20 cellular contexts compared by ENCODE assay signal in genomic region chr7:27138987-27139334, GRCh38. TPM values are rescaled to one million over a fixed set of nuclear protein-coding genes. Genes with fewer than 3 reads are reported as not detected.
DNase-seq lines count a peak whose midpoint lies in the region; ATAC-seq and TF ChIP-seq lines count a peak whose summit lies in the region.
"Had no signal": no experiment of that assay in that cellular context is flagged by ENCODE, and none has a peak within 500 bp of the region (broad histone marks: within the 10 kb centered on the region; RNA-seq: fewer than 3 reads in every experiment).

No MANE protein-coding gene starts in this region.

- no peak overlapping the region for H3K27ac Mint-ChIP-seq in WTC11
- H3K27ac Mint-ChIP-seq: naive thymus-derived CD4-positive, alpha-beta T cell had no signal

- H3K4me3 ChIP-seq in hepatocyte (no peak overlapping the region), osteoblast (ENCODE audit: insufficient read depth, low read length) (no peak overlapping the region), upper lobe of right lung (peak overlapping the region; percentile 70), right lobe of liver (no peak overlapping the region)

- CTCF ChIA-PET in WTC11 (lab: Charles Lee), result interaction anchor here (0.6 kb wide), 1 partner anchor 101 kb away, joined by 3 read pairs; no protein-coding TSS in a partner anchor

- no peak overlapping the region for H2AFZ ChIP-seq in hepatocyte
- no peak overlapping the region for H2AFZ ChIP-seq in osteoblast (ENCODE audit: low read length)

- ATAC-seq in WTC11 (no peak), upper lobe of right lung (no peak), GM19467 (IDR thresholded peaks at IDR 0.05; ENCODE audit: unreplicated experiment) (no peak), right lobe of liver (no peak)
- ATAC-seq: HCT116; naive thymus-derived CD4-positive, alpha-beta T cell; PC-3; sciatic nerve had no signal

- H3K27me3 Mint-ChIP-seq in WTC11 (ENCODE audit: low read depth), result peaks cover 100% of the 10 kb centered on the region

- WGBS in hepatocyte (ENCODE audit: low lambda C conversion rate, missing lambda C conversion rate), result 21% methylated on average over 11 of the region's 11 CpGs
- 36% methylated on average over 11 of the region's 11 CpGs for WGBS in right lobe of liver (ENCODE audit: insufficient coverage, low coverage, low lambda C conversion rate, missing lambda C conversion rate)

- H3K9me3 Mint-ChIP-seq in WTC11, result no peaks in the 10 kb centered on the region

- H3K36me3 ChIP-seq in hepatocyte (replicated peaks; ENCODE audit: insufficient read depth, low read depth), result no peaks in the 10 kb centered on the region
- H3K36me3 ChIP-seq in osteoblast (ENCODE audit: insufficient read depth, low read length), result peaks cover 31% of the 10 kb centered on the region
- H3K36me3 ChIP-seq in upper lobe of right lung, result no peaks in the 10 kb centered on the region
- H3K36me3 ChIP-seq in right lobe of liver, result no peaks in the 10 kb centered on the region

- peaks cover 21% of the 10 kb centered on the region for H3K4me1 Mint-ChIP-seq in WTC11

- no peaks in the 10 kb centered on the region for H3K9me2 ChIP-seq in hepatocyte (replicated peaks; ENCODE audit: insufficient read depth)

- H3K4me2 ChIP-seq in hepatocyte, result peak overlapping the region; percentile 80
- H3K4me2 ChIP-seq in osteoblast (ENCODE audit: insufficient read depth, low read length), result no peak overlapping the region
- H3K4me2 ChIP-seq: KMS-11 had no signal

- no peak for TF ChIP-seq POLR2A in right lobe of liver (IDR thresholded peaks at IDR 0.05)

- POLR2A ChIA-PET in WTC11 (lab: Charles Lee), result no interaction called here

- peaks cover 23% of the 10 kb centered on the region for H3K4me1 ChIP-seq in hepatocyte (ENCODE audit: insufficient read depth)
- H3K4me1 ChIP-seq in osteoblast (ENCODE audit: insufficient read depth, low read length), result peaks cover 42% of the 10 kb centered on the region
- peaks cover 33% of the 10 kb centered on the region for H3K4me1 ChIP-seq in upper lobe of right lung
- H3K4me1 ChIP-seq in right lobe of liver, result no peaks in the 10 kb centered on the region

- no peak for DNase-seq in WTC11 (ENCODE audit: low spot score)
- DNase-seq in hepatocyte (ENCODE audit: low spot score), result no peak
- DNase-seq in osteoblast (ENCODE audit: insufficient read length, low spot score, missing footprints), result peak; percentile 74
- no peak for DNase-seq in upper lobe of right lung
- no peak for DNase-seq in hippocampal formation (lab: John Stamatoyannopoulos, UW)
- no peak for DNase-seq in right lobe of liver
- DNase-seq: activated CD4-positive, CD25-positive, alpha-beta regulatory T cell; activated naive CD4-positive, alpha-beta T cell; DMS53; effector CD4-positive, alpha-beta T cell; naive thymus-derived CD4-positive, alpha-beta T cell; NCI-H1436 treated with DMSO at 0.1 percent for 48 hours; PC-3; stimulated activated naive CD4-positive, alpha-beta T cell had no signal

- no peaks in the 10 kb centered on the region for H3K79me2 ChIP-seq in hepatocyte
- H3K79me2 ChIP-seq in osteoblast (ENCODE audit: insufficient read depth, low read length), result peaks cover 65% of the 10 kb centered on the region

- H3K4me3 Mint-ChIP-seq in WTC11, result peak overlapping the region; percentile 35; the same call in 1 of the 2 replicates
- H3K4me3 Mint-ChIP-seq: naive thymus-derived CD4-positive, alpha-beta T cell had no signal

- H3K27ac ChIP-seq in hepatocyte (no peak overlapping the region), osteoblast (ENCODE audit: low read depth, low read length) (peak overlapping the region; percentile 32), upper lobe of right lung (peak overlapping the region; percentile 96), right lobe of liver (no peak overlapping the region)
- H3K27ac ChIP-seq: KMS-11 had no signal

- H3K36me3 Mint-ChIP-seq in WTC11, result no peaks in the 10 kb centered on the region; the same call in 1 of the 2 replicates

- H3K27me3 ChIP-seq in hepatocyte (peaks cover 97% of the 10 kb centered on the region), osteoblast (ENCODE audit: insufficient read depth, low read length) (no peaks in the 10 kb centered on the region), upper lobe of right lung (peaks cover 19% of the 10 kb centered on the region), right lobe of liver (peaks cover 5 to 58% of the 10 kb centered on the region in 2 donors)

- intact Hi-C loops in upper lobe of right lung (cut with DNase I) (no loop called here), right lobe of liver (cut with DNase I) (no loop called here)

- TF ChIP-seq CTCF in WTC11 (IDR thresholded peaks at IDR 0.05), result no peak
- no peak for TF ChIP-seq CTCF in hepatocyte (IDR thresholded peaks at IDR 0.05; ENCODE audit: poor library complexity)
- TF ChIP-seq CTCF in osteoblast (IDR thresholded peaks at IDR 0.05; ENCODE audit: extremely low read depth, low read depth, low read length), result no peak
- no peak for TF ChIP-seq CTCF in upper lobe of right lung (IDR thresholded peaks at IDR 0.05)
- no peak for TF ChIP-seq CTCF in right lobe of liver (IDR thresholded peaks at IDR 0.05)

- H3K9me3 ChIP-seq in hepatocyte (ENCODE audit: low read depth) (no peaks in the 10 kb centered on the region), osteoblast (ENCODE audit: low read depth, low read length) (no peaks in the 10 kb centered on the region), upper lobe of right lung (no peaks in the 10 kb centered on the region), right lobe of liver (no peaks in the 10 kb centered on the region)

- H4K20me1 ChIP-seq in hepatocyte (ENCODE audit: insufficient read depth, poor library complexity, severe bottlenecking) (no peaks in the 10 kb centered on the region), osteoblast (ENCODE audit: insufficient read depth, low read length) (peaks cover 10% of the 10 kb centered on the region)

TF ChIP-seq in WTC11, 78 proteins besides CTCF, POLR2A, EP300 and RAD21:
- TF ChIP-seq STAT6 (CRISPR knock-in tag; conservative IDR thresholded peaks at IDR 0.05; ENCODE audit: low read depth) (no peak), ZNF423 (CRISPR knock-in tag; IDR thresholded peaks at IDR 0.05) (no peak), IRF2 (CRISPR knock-in tag; IDR thresholded peaks at IDR 0.05; ENCODE audit: borderline replicate concordance, low read depth) (no peak), GTF2I (CRISPR knock-in tag; conservative IDR thresholded peaks at IDR 0.05) (no peak), USF2 (CRISPR knock-in tag; IDR thresholded peaks at IDR 0.05) (no peak)

RNA-seq across cellular contexts. Expression of gene HOXA5, which starts 4.5 kb away (rescaled TPM):
- 0.14 TPM in 1 of 3 replicates, not detected in the others for total RNA-seq in WTC11 (2021)
- total RNA-seq in hepatocyte, result 0.08 and 0.70 TPM in 2 replicates
- polyA plus RNA-seq in hepatocyte, result 0.41 and 0.92 TPM in 2 replicates
- total RNA-seq in osteoblast, result 3.2 and 5.8 TPM in 2 replicates
- 16.0 TPM for total RNA-seq in upper lobe of right lung
- 1 to 10 TPM in 2 of 6 experiments, under 1 TPM in 4; 0.18 to 1.5 (median 0.65) TPM for total RNA-seq in right lobe of liver
- total RNA-seq: bronchial epithelial cell, frontal cortex had no signal
- polyA plus RNA-seq: naive thymus-derived CD4-positive, alpha-beta T cell had no signal

RNA-seq across cellular contexts. Expression of gene HOXA4, which starts 8.4 kb away (rescaled TPM):
- total RNA-seq in WTC11 (2021) (not detected in 3 replicates), hepatocyte (1.3 and 1.4 TPM in 2 replicates), osteoblast (0.72 and 1.2 TPM in 2 replicates), upper lobe of right lung (7.1 TPM), right lobe of liver (1 to 10 TPM in 1 of 6 experiments, under 1 TPM in 4, not detected in 1; 0.55 to 1.6 (median 0.75) TPM)
- polyA plus RNA-seq in hepatocyte, result 0.69 and 0.96 TPM in 2 replicates
- total RNA-seq: bronchial epithelial cell; frontal cortex; naive thymus-derived CD4-positive, alpha-beta T cell had no signal

RNA-seq across cellular contexts. Expression of gene HOXA6, which starts 8.6 kb away (rescaled TPM):
- total RNA-seq in WTC11 (2021), result not detected in 3 replicates
- not detected in 2 replicates for total RNA-seq in hepatocyte
- polyA plus RNA-seq in hepatocyte, result 0.16 and 0.23 TPM in 2 replicates
- total RNA-seq in osteoblast, result 5.0 and 7.6 TPM in 2 replicates
- total RNA-seq in upper lobe of right lung, result 6.5 TPM
- total RNA-seq in right lobe of liver, result not detected
- total RNA-seq: frontal cortex had no signal
- polyA plus RNA-seq: naive thymus-derived CD4-positive, alpha-beta T cell had no signal

RNA-seq across cellular contexts. Expression of gene HOXA3, which starts 13.4 kb away (rescaled TPM):
- 0.11 TPM in 1 of 3 replicates, not detected in the others for total RNA-seq in WTC11 (2021)
- total RNA-seq in hepatocyte, result 0.83 and 3.0 TPM in 2 replicates
- 4.1 and 4.5 TPM in 2 replicates for polyA plus RNA-seq in hepatocyte
- total RNA-seq in osteoblast, result 3.5 and 4.0 TPM in 2 replicates
- 8.7 TPM for total RNA-seq in upper lobe of right lung
- total RNA-seq in right lobe of liver, result under 1 TPM in 4 of 6 experiments, not detected in 2; 0.17 to 0.26 (median 0.25) TPM
- total RNA-seq: bronchial epithelial cell, frontal cortex had no signal
- polyA plus RNA-seq: naive thymus-derived CD4-positive, alpha-beta T cell had no signal

RNA-seq across cellular contexts. Expression of gene HOXA7, which starts 17.5 kb away (rescaled TPM):
- total RNA-seq in WTC11 (2021) (not detected in 3 replicates), hepatocyte (0.32 and 0.83 TPM in 2 replicates), osteoblast (3.6 and 4.4 TPM in 2 replicates), upper lobe of right lung (2.9 TPM), right lobe of liver (not detected)
- polyA plus RNA-seq in hepatocyte, result 1.0 TPM in 1 of 2 replicates, not detected in the other
- total RNA-seq: bronchial epithelial cell; frontal cortex; naive thymus-derived CD4-positive, alpha-beta T cell had no signal
- polyA plus RNA-seq: naive thymus-derived CD4-positive, alpha-beta T cell had no signal

Comparison
In these comparisons a context has a peak if more than half of its experiments do, and no peak if none do; other contexts are left out.
1. H3K27ac ChIP-seq: peak in osteoblast (single experiment) and upper lobe of right lung (single experiment); none in hepatocyte (single experiment) and right lobe of liver (0 of 3).